Comparison of ENCODE assay signal across 8 cellular contexts in genomic region chr3:180989291-180990163, GRCh38. TPM values are rescaled to one million over a fixed set of nuclear protein-coding genes. Genes with fewer than 3 reads are reported as not detected.
DNase-seq lines count a peak whose midpoint lies in the region; ATAC-seq and TF ChIP-seq lines count a peak whose summit lies in the region.

Gene DNAJC19, minus strand, starts transcription at chr3:180989736. Its CDS starts 134 bp downstream, at chr3:180989602.

- peak; percentile 7 for TF ChIP-seq POLR2A in testis (IDR thresholded peaks at IDR 0.05)

- H3K27ac ChIP-seq in testis = peak within 1 kb of the TSS; percentile 84 to 86

- CTCF ChIA-PET in GM10248 (lab: Yijun Ruan, JAX) = interaction anchor here (1.3 to 1.4 kb wide), 2 partner anchors 9 to 77 kb away, joined by 4 to 5 read pairs; partner anchors contain the start of gene FXR1

- no peaks in the 10 kb centered on the region for H3K27me3 ChIP-seq in testis

- H3K4me1 Mint-ChIP-seq in activated naive CD8-positive, alpha-beta T cell (ENCODE audit: low read depth) = peaks cover 40% of the 10 kb centered on the region

- H3K4me3 ChIP-seq in testis = peak within 1 kb of the TSS; percentile 90 to 93

- H3K27ac Mint-ChIP-seq in activated naive CD8-positive, alpha-beta T cell = peak within 1 kb of the TSS; percentile 95

- ATAC-seq in HG02623 (IDR thresholded peaks at IDR 0.05; ENCODE audit: unreplicated experiment) = peak; percentile 98
- ATAC-seq in omental fat pad (ENCODE audit: low FRiP score) = peak; percentile 99

- no peaks in the 10 kb centered on the region for H3K9me3 ChIP-seq in testis

- peaks cover 9% of the 10 kb centered on the region for H3K4me1 ChIP-seq in testis

- H3K36me3 Mint-ChIP-seq in activated naive CD8-positive, alpha-beta T cell = peaks cover 2% of the 10 kb centered on the region

- peak; percentile 89 for DNase-seq in GM10248 (ENCODE audit: extremely low spot score)
- DNase-seq in NCI-H1105 (lab: John Stamatoyannopoulos, UW) = peak; percentile 100
- DNase-seq in SKM-1 treated with dmso at 0.1 percent for 144 hours (lab: John Stamatoyannopoulos, UW; ENCODE audit: unreplicated experiment) = peak; percentile 96
- DNase-seq in glomerular visceral epithelial cell (ENCODE audit: extremely low spot score) = peak; percentile 94
- DNase-seq in omental fat pad (ENCODE audit: low spot score) = peak; percentile 80
- DNase-seq in testis = peak; percentile 96

- WGBS in testis, 2 donors = 0 to 1% methylated on average over 43 of the region's 43 CpGs

- intact Hi-C loops in testis (cut with DNase I; ENCODE audit: low total_unique reads) = no loop called here

- POLR2A ChIA-PET in GM10248 (lab: Yijun Ruan, JAX) = no interaction called here

- TF ChIP-seq CTCF in GM10248 (IDR thresholded peaks at IDR 0.05; ENCODE audit: control extremely low read depth, extremely low read depth, low read depth, missing control alignments) (no peak), omental fat pad (IDR thresholded peaks at IDR 0.05) (no peak), testis (IDR thresholded peaks at IDR 0.05) (no peak)

- peak within 1 kb of the TSS; percentile 94 for H3K4me3 Mint-ChIP-seq in activated naive CD8-positive, alpha-beta T cell

- H3K27me3 Mint-ChIP-seq in activated naive CD8-positive, alpha-beta T cell = peaks cover 2% of the 10 kb centered on the region

- H3K36me3 ChIP-seq in testis (ENCODE audit: low read depth, missing control alignments) = no peaks in the 10 kb centered on the region

- H3K9me3 Mint-ChIP-seq in activated naive CD8-positive, alpha-beta T cell (ENCODE audit: low read depth) = no peaks in the 10 kb centered on the region

RNA-seq across cellular contexts. Expression of gene DNAJC19, which starts in this region (rescaled TPM):
- total RNA-seq in omental fat pad = 10 to 100 TPM; 19.5 to 32.9 (median 29.6) TPM
- 10 to 100 TPM; 28.1 to 28.3 TPM for total RNA-seq in testis
- polyA plus RNA-seq in testis (ENCODE audit: insufficient read depth, low read depth, low replicate concordance) = 32.1 TPM

Comparison
In these comparisons a context has a peak if more than half of its experiments do, and no peak if none do; other contexts are left out.
1. Peak in every context shown above with its lines: DNase-seq, ATAC-seq, H3K4me3 ChIP-seq and H3K27ac ChIP-seq.